1 cellular context compared by ENCODE assay signal in genomic region chr1:52929019-52929418, GRCh38.
A peak's percentile ranks its signal among the peaks of the same experiment; 100 is the strongest.
TF ChIP-seq lines count a peak whose summit lies in the region.

No MANE protein-coding gene starts in this region.

TF ChIP-seq in HepG2, 621 proteins besides CTCF, POLR2A, EP300 and RAD21:
- TF ChIP-seq AKAP8 (CRISPR knock-in tag; IDR thresholded peaks at IDR 0.05), result no peak
- peak; percentile 36; the same call in 1 of the 2 replicates for TF ChIP-seq HNF4G (IDR thresholded peaks at IDR 0.05; ENCODE audit: borderline replicate concordance, low read depth, low read length)
- TF ChIP-seq HNF4G (CRISPR knock-in tag; IDR thresholded peaks at IDR 0.05; ENCODE audit: borderline replicate concordance, low read depth), result no peak
- TF ChIP-seq FOXP4 (CRISPR knock-in tag; IDR thresholded peaks at IDR 0.05), result peak; percentile 34; the same call in 1 of the 2 replicates
- TF ChIP-seq E2F2 (CRISPR knock-in tag; IDR thresholded peaks at IDR 0.05; ENCODE audit: borderline replicate concordance), result no peak
- TF ChIP-seq UBTF (CRISPR knock-in tag; IDR thresholded peaks at IDR 0.05), result no peak
- TF ChIP-seq ZNF441 (CRISPR knock-in tag; IDR thresholded peaks at IDR 0.05; ENCODE audit: borderline replicate concordance), result peak; percentile 99
- peak; percentile 88 for TF ChIP-seq ZNF362 (CRISPR knock-in tag; IDR thresholded peaks at IDR 0.05; ENCODE audit: borderline replicate concordance)
- no peak for TF ChIP-seq IKZF1 (IDR thresholded peaks at IDR 0.05)
- no peak for TF ChIP-seq ZBTB25 (CRISPR knock-in tag; IDR thresholded peaks at IDR 0.05)
- TF ChIP-seq ZNF629 (CRISPR knock-in tag; conservative IDR thresholded peaks at IDR 0.05), result no peak
- TF ChIP-seq TFAP4 (IDR thresholded peaks at IDR 0.05; ENCODE audit: borderline replicate concordance, low read depth), result peak; percentile 32; the same call in 1 of the 2 replicates
- no peak for TF ChIP-seq ARHGAP35 (CRISPR knock-in tag; IDR thresholded peaks at IDR 0.05; ENCODE audit: borderline replicate concordance)
- peak; percentile 81 for TF ChIP-seq HNF4A (CRISPR knock-in tag; IDR thresholded peaks at IDR 0.05)
- TF ChIP-seq CEBPB (IDR thresholded peaks at IDR 0.05; ENCODE audit: borderline replicate concordance, low read depth, low read length), result peak; percentile 60; the same call in 1 of the 2 replicates
- TF ChIP-seq ZNF160 (CRISPR knock-in tag; IDR thresholded peaks at IDR 0.05), result no peak
- no peak for TF ChIP-seq HMG20B (CRISPR knock-in tag; conservative IDR thresholded peaks at IDR 0.05)
- TF ChIP-seq HOXA7 (CRISPR knock-in tag; IDR thresholded peaks at IDR 0.05), result no peak
- no peak for TF ChIP-seq ZNF605 (CRISPR knock-in tag; IDR thresholded peaks at IDR 0.05)
- no peak for TF ChIP-seq FOXP1 (IDR thresholded peaks at IDR 0.05)
- TF ChIP-seq FOXP1 (CRISPR knock-in tag; IDR thresholded peaks at IDR 0.05), result 0 out of 2 replicates have a peak, but pooled peaks have one; percentile 23
- TF ChIP-seq ZNF451 (CRISPR knock-in tag; IDR thresholded peaks at IDR 0.05), result no peak
- TF ChIP-seq MED1 (CRISPR knock-in tag; IDR thresholded peaks at IDR 0.05), result peak; percentile 39; the same call in 1 of the 2 replicates
- peak; percentile 70 for TF ChIP-seq CEBPG (CRISPR knock-in tag; IDR thresholded peaks at IDR 0.05)
- TF ChIP-seq BRCA1 (CRISPR knock-in tag; IDR thresholded peaks at IDR 0.05), result no peak
- TF ChIP-seq SNAPC2 (CRISPR knock-in tag; IDR thresholded peaks at IDR 0.05), result no peak
- no peak for TF ChIP-seq ZNF713 (CRISPR knock-in tag; IDR thresholded peaks at IDR 0.05)
- TF ChIP-seq CREB1 (IDR thresholded peaks at IDR 0.05), result no peak
- TF ChIP-seq CREB1 (CRISPR knock-in tag; IDR thresholded peaks at IDR 0.05), result 0 out of 2 replicates have a peak, but pooled peaks have one; percentile 20
